28 cellular contexts compared by ENCODE assay signal in genomic region chr17:14922421-14922820, GRCh38.
DNase-seq lines count a peak whose midpoint lies in the region; ATAC-seq and TF ChIP-seq lines count a peak whose summit lies in the region.
"Had no signal": no experiment of that assay in that cellular context is flagged by ENCODE, and none has a peak within 500 bp of the region (broad histone marks: within the 10 kb centered on the region; RNA-seq: fewer than 3 reads in every experiment).

No MANE protein-coding gene starts in this region.

- ATAC-seq in left lobe of liver: no peak
- ATAC-seq: activated CD4-positive, alpha-beta T cell treated with anti-CD3 and anti-CD28 coated beads for 36 hours; GM12878; stimulated activated naive CD8-positive, alpha-beta T cell treated with anti-CD3 and anti-CD28 coated beads, Interleukin-15, amount 100 ng/mL, for 72 hours; T-helper 17 cell had no signal

- TF ChIP-seq CTCF in AG10803 (conservative IDR thresholded peaks at IDR 0.05; ENCODE audit: low read length) (no peak), fibroblast of mammary gland (conservative IDR thresholded peaks at IDR 0.05; ENCODE audit: control insufficient read depth, insufficient read depth, low read depth, low read length) (no peak)

- peak; percentile 45 for DNase-seq in AG10803 (ENCODE audit: low read depth)
- DNase-seq in M059J (ENCODE audit: low read depth): peak; percentile 26
- peak; percentile 53 for DNase-seq in fibroblast of mammary gland (ENCODE audit: low read depth)
- DNase-seq in mucosa of gallbladder (ENCODE audit: low spot score): peak; percentile 57
- DNase-seq in stimulated activated CD4-positive, alpha-beta T cell treated with anti-CD3 and anti-CD28 coated beads, Interleukin-4, amount 100 ng/mL, for 4 hours: no peak
- no peak for DNase-seq in germinal center (ENCODE audit: low spot score)
- no peak for DNase-seq in left lobe of liver (ENCODE audit: low spot score)
- no peak for DNase-seq in activated CD4-positive, CD25-positive, alpha-beta regulatory T cell (lab: John Stamatoyannopoulos, UW)
- DNase-seq: 8988T; activated CD4-positive, alpha-beta T cell treated with anti-CD3 and anti-CD28 coated beads for 36 hours; activated effector memory CD4-positive, alpha-beta T cell treated with anti-CD3 and anti-CD28 coated beads, Interleukin-2, amount 50 U/mL, for 16 hours; activated naive CD8-positive, alpha-beta T cell treated with anti-CD3 and anti-CD28 coated beads, Interleukin-2, amount 10 ng/mL, durations not matched to agents 7 days and 5 days; brain microvascular endothelial cell; COR-L47; DMS79 treated with DMSO at 0.1 percent for 48 hours; H9; left ventricle myocardium inferior; NCI-H1092 treated with DMSO at 0.1 percent for 48 hours; NCI-H2029; NCI-H82; sigmoid colon; stimulated activated CD4-positive, alpha-beta T cell treated with anti-CD3 and anti-CD28 coated beads, Interleukin-15, amount 100 ng/mL, for 24 hours; stimulated activated naive CD8-positive, alpha-beta T cell treated with anti-CD3 and anti-CD28 coated beads, Interleukin-15, amount 100 ng/mL, for 72 hours; T-helper 17 cell had no signal

- H3K4me3 ChIP-seq in AG10803 (ENCODE audit: low read length): no peak overlapping the region
- H3K4me3 ChIP-seq in fibroblast of mammary gland (ENCODE audit: control insufficient read depth, low read depth, low read length): no peak overlapping the region
- H3K4me3 ChIP-seq: esophagus muscularis mucosa, GM12878, left ventricle myocardium inferior, sigmoid colon, SK-N-MC, tibial nerve had no signal

Comparison
In these comparisons a context has a peak if more than half of its experiments do, and no peak if none do; other contexts are left out.
1. DNase-seq: peak in AG10803 (single experiment), M059J (single experiment), fibroblast of mammary gland (single experiment) and mucosa of gallbladder (single experiment); none in stimulated activated CD4-positive, alpha-beta T cell treated with anti-CD3 and anti-CD28 coated beads, Interleukin-4, amount 100 ng/mL, for 4 hours (0 of 2), germinal center (single experiment), left lobe of liver (single experiment) and activated CD4-positive, CD25-positive, alpha-beta regulatory T cell (0 of 4).